Comparison of ENCODE assay signal across 8 cellular contexts in the genomic region with DNA sequence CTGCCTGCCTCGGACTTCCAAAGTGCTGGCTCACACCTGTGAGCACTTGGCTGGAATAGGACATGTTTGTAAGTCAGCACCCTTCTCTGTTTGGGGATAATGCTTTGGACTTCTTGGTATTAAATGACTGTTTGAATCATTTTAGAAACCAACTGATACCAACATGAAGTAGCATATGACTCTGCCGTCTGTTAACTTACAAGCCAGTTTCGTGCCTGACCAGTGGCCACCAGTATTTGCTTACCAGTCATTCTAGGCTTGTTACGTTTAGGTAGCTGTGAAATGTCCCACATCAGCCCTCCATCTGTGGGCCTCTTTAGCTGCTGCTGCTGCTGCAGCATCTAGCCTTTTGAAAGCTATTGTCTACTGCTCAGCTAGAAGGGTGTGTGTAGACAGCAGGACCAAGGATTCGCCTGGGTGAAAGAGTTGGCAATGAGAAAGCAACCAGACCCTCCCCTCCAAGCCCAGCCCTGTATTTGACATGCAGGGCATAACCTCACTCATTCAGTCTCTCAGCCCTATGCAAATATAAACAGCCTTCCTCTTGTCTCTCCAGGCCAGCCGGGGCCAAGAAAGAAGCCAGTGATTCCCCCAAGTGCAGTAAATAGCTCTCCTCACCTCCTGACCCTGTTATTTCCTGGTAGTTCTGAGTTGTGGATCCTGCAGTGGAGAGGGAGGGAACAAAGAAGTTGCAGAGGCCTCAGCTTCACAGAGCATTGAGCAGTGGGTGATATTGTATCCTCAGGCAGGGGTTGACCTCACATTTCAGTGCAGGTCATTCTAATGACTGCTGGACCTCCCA. TPM values are rescaled to one million over a fixed set of nuclear protein-coding genes. Genes with fewer than 3 reads are reported as not detected.
A peak's percentile ranks its signal among the peaks of the same experiment; 100 is the strongest.
DNase-seq lines count a peak whose midpoint lies in the region; ATAC-seq and TF ChIP-seq lines count a peak whose summit lies in the region.

No MANE protein-coding gene starts in this region.

- H3K9me3 Mint-ChIP-seq in Calu3 (ENCODE audit: low read depth, unreplicated experiment): no peaks in the 10 kb centered on the region
- H3K9me3 Mint-ChIP-seq in activated T-cell treated with anti-CD3 and anti-CD28 coated beads, Interleukin-2, amount 50 U/mL, for 24 hours: no peaks in the 10 kb centered on the region

- no peaks in the 10 kb centered on the region for H3K27me3 Mint-ChIP-seq in Calu3 (ENCODE audit: unreplicated experiment)
- no peaks in the 10 kb centered on the region for H3K27me3 Mint-ChIP-seq in activated T-cell treated with anti-CD3 and anti-CD28 coated beads, Interleukin-2, amount 50 U/mL, for 24 hours

- no peak overlapping the region for H3K27ac Mint-ChIP-seq in Calu3 (ENCODE audit: unreplicated experiment)
- H3K27ac Mint-ChIP-seq in activated T-cell treated with anti-CD3 and anti-CD28 coated beads, Interleukin-2, amount 50 U/mL, for 24 hours: no peak overlapping the region

- intact Hi-C loops in Calu3 (cut with micrococcal nuclease; ENCODE audit: unreplicated experiment): loop anchor here (10.0 kb wide), 1 partner anchor 661 kb away; a partner anchor contains a TSS

- CTCF ChIA-PET in Calu3 (lab: Charles Lee): interaction anchor here (0.6 to 1.1 kb wide), 4 partner anchors 8 to 40 kb away, joined by 3 to 4 read pairs (median 3); no protein-coding TSS in a partner anchor

- no peak overlapping the region for H3K4me3 Mint-ChIP-seq in Calu3 (ENCODE audit: low read depth, unreplicated experiment)
- no peak overlapping the region for H3K4me3 Mint-ChIP-seq in activated T-cell treated with anti-CD3 and anti-CD28 coated beads, Interleukin-2, amount 50 U/mL, for 24 hours

- TF ChIP-seq CTCF in Calu3 (IDR thresholded peaks at IDR 0.05; ENCODE audit: unreplicated experiment): no peak

- ATAC-seq in GM21447 (IDR thresholded peaks at IDR 0.05; ENCODE audit: unreplicated experiment) (peak; percentile 83), HG03565 (IDR thresholded peaks at IDR 0.05; ENCODE audit: unreplicated experiment) (peak; percentile 84)

- no peaks in the 10 kb centered on the region for H3K36me3 Mint-ChIP-seq in Calu3 (ENCODE audit: insufficient read depth, unreplicated experiment)
- H3K36me3 Mint-ChIP-seq in activated T-cell treated with anti-CD3 and anti-CD28 coated beads, Interleukin-2, amount 50 U/mL, for 24 hours (ENCODE audit: low read depth): peaks cover 20% of the 10 kb centered on the region

- BruUV-seq in Calu3 (replicated peaks; lab: Mats Ljungman, UMichigan): no TSS peak

- H3K4me1 Mint-ChIP-seq in Calu3 (ENCODE audit: low read depth, unreplicated experiment): peaks cover 11% of the 10 kb centered on the region
- H3K4me1 Mint-ChIP-seq in activated T-cell treated with anti-CD3 and anti-CD28 coated beads, Interleukin-2, amount 50 U/mL, for 24 hours (ENCODE audit: low read depth): peaks cover 53% of the 10 kb centered on the region

- peak; percentile 27 for DNase-seq in Calu3
- DNase-seq in cerebellar cortex (ENCODE audit: low spot score): peak; percentile 29
- peak; percentile 65 for DNase-seq in midbrain (lab: John Stamatoyannopoulos, UW)
- no peak for DNase-seq in activated T-cell treated with anti-CD3 and anti-CD28 coated beads, Interleukin-2, amount 50 U/mL, for 24 hours
- DNase-seq in NCI-H1436 (lab: John Stamatoyannopoulos, UW): no peak
- no peak for DNase-seq in activated CD4-positive, alpha-beta T cell treated with anti-CD3 and anti-CD28 coated beads, Interleukin-2, amount 50 U/mL, for 1 hour

RNA-seq across cellular contexts. Expression of a gene that starts 51.0 kb away (rescaled TPM):
- total RNA-seq in Calu3 (2022): 7.5 and 7.7 TPM in 2 replicates

RNA-seq across cellular contexts. Expression of a gene that starts 51.1 kb away (rescaled TPM):
- total RNA-seq in Calu3 (2022): 1,190 and 1,430 TPM in 2 replicates

Comparison
In these comparisons a context has a peak if more than half of its experiments do, and no peak if none do; other contexts are left out.
1. DNase-seq: peak in Calu3 (single experiment), cerebellar cortex (single experiment) and midbrain (single experiment); none in activated T-cell treated with anti-CD3 and anti-CD28 coated beads, Interleukin-2, amount 50 U/mL, for 24 hours (single experiment), NCI-H1436 (single experiment) and activated CD4-positive, alpha-beta T cell treated with anti-CD3 and anti-CD28 coated beads, Interleukin-2, amount 50 U/mL, for 1 hour (single experiment).